In genomic region chr14:28468191-28469151, GRCh38 we compare ENCODE assay signal across 26 cellular contexts.
DNase-seq lines count a peak whose midpoint lies in the region; ATAC-seq and TF ChIP-seq lines count a peak whose summit lies in the region.
"Had no signal": no experiment of that assay in that cellular context is flagged by ENCODE, and none has a peak within 500 bp of the region (broad histone marks: within the 10 kb centered on the region; RNA-seq: fewer than 3 reads in every experiment).

No MANE protein-coding gene starts in this region.

- peak overlapping the region; percentile 20 for H2AFZ ChIP-seq in neural progenitor cell (replicated peaks)

- ATAC-seq in HG03039 (IDR thresholded peaks at IDR 0.05; ENCODE audit: unreplicated experiment) (no peak), GM21717 (IDR thresholded peaks at IDR 0.05; ENCODE audit: unreplicated experiment) (no peak)
- ATAC-seq: activated CD4-positive, CD25-positive, alpha-beta regulatory T cell treated with anti-CD3 and anti-CD28 coated beads, Interleukin-2, amount 50 U/mL, for 24 hours; activated CD8-positive, alpha-beta T cell treated with anti-CD3 and anti-CD28 coated beads for 36 hours; left ventricle myocardium superior had no signal

- BruUV-seq in Caco-2 (replicated peaks; lab: Mats Ljungman, UMichigan), result no TSS peak

- H3K36me3 Mint-ChIP-seq in neural progenitor cell (no peaks in the 10 kb centered on the region), Caco-2 (ENCODE audit: insufficient read depth, unreplicated experiment) (no peaks in the 10 kb centered on the region)
- H3K36me3 Mint-ChIP-seq: activated naive CD8-positive, alpha-beta T cell; CD14-positive monocyte had no signal

- H3K4me3 ChIP-seq in epithelial cell of esophagus (ENCODE audit: low read length) (no peak overlapping the region), neural progenitor cell (no peak overlapping the region), Caco-2 (ENCODE audit: low read depth, low read length) (no peak overlapping the region)
- H3K4me3 ChIP-seq: dorsolateral prefrontal cortex, sigmoid colon, stomach, tibial nerve had no signal

- intact Hi-C loops in Caco-2 (cut with micrococcal nuclease; ENCODE audit: unreplicated experiment), result no loop called here

- H3K27ac ChIP-seq in neural progenitor cell, result no peak overlapping the region
- H3K27ac ChIP-seq: dorsolateral prefrontal cortex, sigmoid colon, stomach, tibial nerve had no signal

- TF ChIP-seq CTCF in epithelial cell of esophagus (IDR thresholded peaks at IDR 0.05; ENCODE audit: insufficient read depth, low read depth, low read length, missing control alignments) (no peak), neural progenitor cell (IDR thresholded peaks at IDR 0.05) (no peak), Caco-2 (IDR thresholded peaks at IDR 0.05; ENCODE audit: insufficient read depth in 1 of 2, low read depth in 1 of 2, low read length in 1 of 2, severe bottlenecking in 1 of 2, unreplicated experiment in 1 of 2) (no peak)

- POLR2A ChIA-PET in Caco-2 (lab: Charles Lee), result no interaction called here

- no peak overlapping the region for H3K9ac ChIP-seq in neural progenitor cell

- H3K27me3 Mint-ChIP-seq in neural progenitor cell (ENCODE audit: insufficient read depth, low read depth) (no peaks in the 10 kb centered on the region), Caco-2 (ENCODE audit: insufficient read depth, unreplicated experiment) (no peaks in the 10 kb centered on the region)
- H3K27me3 Mint-ChIP-seq: activated CD8-positive, alpha-beta T cell treated with anti-CD3 and anti-CD28 coated beads for 36 hours; activated naive CD8-positive, alpha-beta T cell had no signal

- H3K4me2 ChIP-seq in neural progenitor cell, result no peak overlapping the region

- DNase-seq in H4 (ENCODE audit: low spot score), result peak; percentile 5
- DNase-seq in NCI-H69 (lab: John Stamatoyannopoulos, UW), result peak; percentile 45
- peak; percentile 63 for DNase-seq in epithelial cell of esophagus (ENCODE audit: low read depth)
- peak; percentile 3 for DNase-seq in neural progenitor cell (ENCODE audit: low spot score)
- DNase-seq in Caco-2, result no peak
- DNase-seq in T1000 (lab: John Stamatoyannopoulos, UW), result no peak
- DNase-seq: activated CD8-positive, alpha-beta T cell treated with anti-CD3 and anti-CD28 coated beads for 36 hours; aorta; dorsolateral prefrontal cortex; foreskin melanocyte; GOT3; Kasumi-1; left ventricle myocardium superior; NCI-H1048; NCI-H187 treated with DMSO at 0.1 percent for 48 hours; NCI-H2227 treated with DMSO at 0.1 percent for 48 hours; NCI-H82; sigmoid colon; stimulated activated CD8-positive, alpha-beta memory T cell treated with anti-CD3 and anti-CD28 coated beads, Interleukin-4, amount 100 ng/mL, for 48 hours; stomach had no signal

- H3K79me2 ChIP-seq in neural progenitor cell (ENCODE audit: low read depth), result no peaks in the 10 kb centered on the region

- H3K36me3 ChIP-seq in neural progenitor cell (no peaks in the 10 kb centered on the region), Caco-2 (ENCODE audit: control insufficient read depth, insufficient read depth, low read length) (no peaks in the 10 kb centered on the region)
- H3K36me3 ChIP-seq: sigmoid colon, stomach, tibial nerve had no signal

- CTCF ChIA-PET in Caco-2 (lab: Charles Lee), result interaction anchor here (1.1 kb wide), 1 partner anchor 10 kb away, joined by 3 read pairs; no protein-coding TSS in a partner anchor

- H3K4me1 ChIP-seq in neural progenitor cell, result no peaks in the 10 kb centered on the region
- no peaks in the 10 kb centered on the region for H3K4me1 ChIP-seq in Caco-2
- H3K4me1 ChIP-seq: sigmoid colon, stomach, tibial nerve had no signal

- H3K4me1 Mint-ChIP-seq in neural progenitor cell, result no peaks in the 10 kb centered on the region
- no peaks in the 10 kb centered on the region for H3K4me1 Mint-ChIP-seq in Caco-2 (ENCODE audit: low read depth, unreplicated experiment)
- H3K4me1 Mint-ChIP-seq: CD14-positive monocyte had no signal

- H4K20me1 ChIP-seq in neural progenitor cell (ENCODE audit: low read depth), result no peaks in the 10 kb centered on the region

- H3K27me3 ChIP-seq in neural progenitor cell, result no peaks in the 10 kb centered on the region
- no peaks in the 10 kb centered on the region for H3K27me3 ChIP-seq in Caco-2 (replicated peaks; ENCODE audit: control insufficient read depth, insufficient read depth, low read length)
- H3K27me3 ChIP-seq: dorsolateral prefrontal cortex, sigmoid colon, stomach, tibial nerve had no signal

- H3K9me3 Mint-ChIP-seq in neural progenitor cell (peaks cover 22% of the 10 kb centered on the region), Caco-2 (ENCODE audit: unreplicated experiment) (peaks cover 10% of the 10 kb centered on the region)

- H3K9me3 ChIP-seq in neural progenitor cell (ENCODE audit: low read depth) (peaks cover 5% of the 10 kb centered on the region), Caco-2 (no peaks in the 10 kb centered on the region)

- H3K4me3 Mint-ChIP-seq in neural progenitor cell, result no peak overlapping the region
- H3K4me3 Mint-ChIP-seq in Caco-2 (ENCODE audit: unreplicated experiment), result no peak overlapping the region
- H3K4me3 Mint-ChIP-seq: activated CD8-positive, alpha-beta T cell treated with anti-CD3 and anti-CD28 coated beads for 36 hours; activated naive CD8-positive, alpha-beta T cell; CD14-positive monocyte had no signal

- no peaks in the 10 kb centered on the region for H3F3A ChIP-seq in neural progenitor cell (ENCODE audit: low read depth)

- H3K27ac Mint-ChIP-seq in neural progenitor cell (no peak overlapping the region), Caco-2 (ENCODE audit: unreplicated experiment) (no peak overlapping the region)
- H3K27ac Mint-ChIP-seq: activated CD8-positive, alpha-beta T cell treated with anti-CD3 and anti-CD28 coated beads for 36 hours; activated naive CD8-positive, alpha-beta T cell; CD14-positive monocyte had no signal

Comparison
In these comparisons a context has a peak if more than half of its experiments do, and no peak if none do; other contexts are left out.
1. DNase-seq: peak in H4 (single experiment), NCI-H69 (single experiment), epithelial cell of esophagus (single experiment) and neural progenitor cell (single experiment); none in Caco-2 (0 of 2) and T1000 (single experiment).